In the genomic region with DNA sequence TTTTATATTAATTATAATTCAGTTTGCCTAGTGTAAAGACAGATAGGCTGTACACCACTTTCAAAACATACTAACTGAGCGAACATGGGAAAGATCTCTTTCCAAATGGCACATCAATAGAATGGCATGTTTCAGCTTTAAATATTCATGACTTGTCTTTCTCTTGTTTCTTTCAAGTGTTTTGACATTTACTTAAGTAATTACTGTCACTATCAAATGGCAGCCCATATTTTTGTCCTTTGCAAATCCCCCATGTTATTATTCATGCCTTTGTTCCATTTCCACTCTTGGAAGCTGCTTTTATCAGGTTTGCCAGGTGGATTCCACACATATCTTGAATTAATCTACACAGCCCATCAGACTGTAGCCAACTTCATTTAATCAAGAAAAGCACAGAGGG, we compare ENCODE assay signal across 17 cellular contexts.
DNase-seq lines count a peak whose midpoint lies in the region; ATAC-seq and TF ChIP-seq lines count a peak whose summit lies in the region.
"Had no signal": no experiment of that assay in that cellular context is flagged by ENCODE, and none has a peak within 500 bp of the region (broad histone marks: within the 10 kb centered on the region; RNA-seq: fewer than 3 reads in every experiment).

No MANE protein-coding gene starts in this region.

- H3F3A ChIP-seq in neural cell (ENCODE audit: insufficient read depth, low read length, poor library complexity, severe bottlenecking), result no peaks in the 10 kb centered on the region

- H3K4me3 ChIP-seq in neural cell (ENCODE audit: low read length), result no peak overlapping the region
- H3K4me3 ChIP-seq: BLaER1, GM23338, HAP-1 had no signal

- H3K36me3 ChIP-seq in neural cell (ENCODE audit: insufficient read depth, low read length), result no peaks in the 10 kb centered on the region
- H3K36me3 ChIP-seq: BLaER1, HAP-1 had no signal

- peak overlapping the region; percentile 42 for H3K27ac ChIP-seq in neural cell (ENCODE audit: low read length)
- H3K27ac ChIP-seq: BLaER1, C4-2B had no signal

- TF ChIP-seq RAD21 in neural cell (conservative IDR thresholded peaks at IDR 0.05), result no peak

- no peak overlapping the region for H3K4me2 ChIP-seq in neural cell (ENCODE audit: low read length)
- H3K4me2 ChIP-seq: BLaER1, GM23338 had no signal

- H4K20me1 ChIP-seq in neural cell (ENCODE audit: insufficient read depth), result no peaks in the 10 kb centered on the region

- TF ChIP-seq EP300 in neural cell (conservative IDR thresholded peaks at IDR 0.05; ENCODE audit: poor library complexity, severe bottlenecking), result peak; percentile 94

- TF ChIP-seq CTCF in neural cell (IDR thresholded peaks at IDR 0.05; ENCODE audit: poor library complexity, severe bottlenecking), result no peak

- H3K79me2 ChIP-seq in neural cell (replicated peaks; ENCODE audit: insufficient read depth, low read length), result no peaks in the 10 kb centered on the region

- DNase-seq in NCI-H748 (lab: John Stamatoyannopoulos, UW; ENCODE audit: unreplicated experiment) (peak; percentile 10), NCI-H748 treated with DMSO at 0.1 percent for 48 hours (lab: John Stamatoyannopoulos, UW) (no peak), SK-N-DZ (ENCODE audit: low spot score) (peak; percentile 0), astrocyte of the hippocampus (ENCODE audit: low read depth, low spot score) (peak; percentile 23), NCI-H82 (lab: John Stamatoyannopoulos, UW) (no peak)
- DNase-seq: Caco-2; CD4-positive, CD25-positive, alpha-beta regulatory T cell; CD8-positive, alpha-beta T cell; DMS153; DND-41; HFFc6 had no signal

- no peak for ATAC-seq in HG03196 (IDR thresholded peaks at IDR 0.05; ENCODE audit: unreplicated experiment)
- ATAC-seq: CD8-positive, alpha-beta T cell; GM23338 had no signal

- H3K9ac ChIP-seq in neural cell (ENCODE audit: low read length), result no peak overlapping the region
- H3K9ac ChIP-seq: BLaER1 had no signal

- H2AFZ ChIP-seq in neural cell (ENCODE audit: low read depth, low read length), result no peak overlapping the region
- H2AFZ ChIP-seq: GM23338 had no signal

- H3K27me3 ChIP-seq in neural cell (ENCODE audit: insufficient read depth, low read depth, low read length), result no peaks in the 10 kb centered on the region

- no peaks in the 10 kb centered on the region for H3K9me3 ChIP-seq in neural cell (ENCODE audit: low read length)
- H3K9me3 ChIP-seq: BLaER1, Caco-2, HAP-1 had no signal

- no peaks in the 10 kb centered on the region for H3K9me2 ChIP-seq in neural cell (ENCODE audit: insufficient read depth, low read length)

TF ChIP-seq in neural cell, 6 proteins besides CTCF, POLR2A, EP300 and RAD21:
- TF ChIP-seq SMC3 (conservative IDR thresholded peaks at IDR 0.05; ENCODE audit: poor library complexity), result no peak
- peak; percentile 70 for TF ChIP-seq POLR2AphosphoS5 (IDR thresholded peaks at IDR 0.05)

Comparison
In these comparisons a context has a peak if more than half of its experiments do, and no peak if none do; other contexts are left out.
1. DNase-seq: peak in NCI-H748 (single experiment), SK-N-DZ (single experiment) and astrocyte of the hippocampus (single experiment); none in NCI-H748 treated with DMSO at 0.1 percent for 48 hours (single experiment) and NCI-H82 (single experiment).